In the genomic region with DNA sequence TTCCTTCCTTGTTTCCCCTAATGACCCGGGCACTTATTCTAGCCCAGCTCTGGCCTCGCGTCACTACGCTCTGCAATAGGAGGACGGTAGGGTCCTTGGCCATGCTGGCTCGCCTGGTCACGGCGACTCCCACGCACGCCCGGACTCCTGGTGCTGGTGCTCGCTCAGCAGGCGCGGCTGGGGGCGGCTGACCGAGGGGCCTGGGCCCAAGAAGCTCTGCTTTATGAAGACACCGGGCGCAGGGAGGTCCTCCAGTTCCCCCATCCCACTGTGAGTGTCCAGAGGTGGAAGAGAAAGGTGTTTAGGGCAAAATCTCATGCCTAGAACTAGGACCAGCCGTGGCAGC, we compare ENCODE assay signal across 25 cellular contexts.
"Had no signal": no experiment of that assay in that cellular context is flagged by ENCODE, and none has a peak within 500 bp of the region (broad histone marks: within the 10 kb centered on the region; RNA-seq: fewer than 3 reads in every experiment).

No MANE protein-coding gene starts in this region.

- H3K9me3 ChIP-seq: colonic mucosa, esophagus muscularis mucosa, mucosa of descending colon, prostate gland, right atrium auricular region, stomach, thyroid gland, uterus had no signal

- H3K4me2 ChIP-seq: neural progenitor cell, smooth muscle cell had no signal

- FAIRE-seq: endothelial cell of umbilical vein had no signal

- H2AFZ ChIP-seq: neural progenitor cell had no signal

- H3K4me3 ChIP-seq: colonic mucosa, esophagus muscularis mucosa, lung, mucosa of descending colon, neural progenitor cell, prostate gland, right atrium auricular region, smooth muscle cell, stomach, thyroid gland, uterus had no signal

- ATAC-seq: foreskin keratinocyte; mucosa of descending colon; naive thymus-derived CD4-positive, alpha-beta T cell; sciatic nerve; stimulated activated effector memory CD8-positive, alpha-beta T cell treated with anti-CD3 and anti-CD28 coated beads, Interleukin-12 subunit alpha, Interleukin-12 subunit beta, amount 100 ng/mL, for 72 hours had no signal

- H3K27ac ChIP-seq: colonic mucosa, esophagus muscularis mucosa, foreskin keratinocyte, neural progenitor cell, prostate gland, right atrium auricular region, stomach, thyroid gland, uterus had no signal

- H3K9ac ChIP-seq: neural progenitor cell had no signal

- H3K4me1 ChIP-seq: colonic mucosa, foreskin keratinocyte, neural progenitor cell, prostate gland, thyroid gland, uterus had no signal

- H3K36me3 ChIP-seq: colonic mucosa, esophagus muscularis mucosa, neural progenitor cell, prostate gland, right atrium auricular region, stomach, thyroid gland, uterus had no signal

- H3K27me3 ChIP-seq: colonic mucosa, esophagus muscularis mucosa, foreskin keratinocyte, neural progenitor cell, right atrium auricular region, stomach, thyroid gland, uterus had no signal

- DNase-seq: colonic mucosa; effector CD8-positive, alpha-beta T cell; foreskin keratinocyte; glutamatergic neuron; hypothalamus; immature natural killer cell; kidney glomerular epithelial cell; mucosa of descending colon; naive thymus-derived CD4-positive, alpha-beta T cell; nucleus accumbens; stimulated activated CD4-positive, alpha-beta T cell treated with anti-CD3 and anti-CD28 coated beads, Interleukin-2, amount 100 ng/mL, for 24 hours; stimulated activated CD4-positive, alpha-beta T cell treated with anti-CD3 and anti-CD28 coated beads, Interleukin-4, amount 100 ng/mL, for 24 hours; stimulated activated naive CD4-positive, alpha-beta T cell treated with Interleukin-2 at 50 U/mL for 16 hours; stomach; thyroid gland; uterus had no signal
